ENCODE assay signal across 24 cellular contexts in genomic region chr17:79138826-79139225, GRCh38.
A peak's percentile ranks its signal among the peaks of the same experiment; 100 is the strongest.
DNase-seq lines count a peak whose midpoint lies in the region; ATAC-seq, FAIRE-seq and TF ChIP-seq lines count a peak whose summit lies in the region.
"Had no signal": no experiment of that assay in that cellular context is flagged by ENCODE, and none has a peak within 500 bp of the region (broad histone marks: within the 10 kb centered on the region; RNA-seq: fewer than 3 reads in every experiment).

No MANE protein-coding gene starts in this region.

- H3K9me3 ChIP-seq in HepG2 (ENCODE audit: low read length) (no peaks in the 10 kb centered on the region), right lobe of liver (no peaks in the 10 kb centered on the region), endothelial cell of umbilical vein (replicated peaks; ENCODE audit: control insufficient read depth, insufficient read depth, low read length) (no peaks in the 10 kb centered on the region), neural cell (ENCODE audit: low read length) (no peaks in the 10 kb centered on the region), trophoblast cell (ENCODE audit: insufficient read depth, low read depth, low read length) (peaks cover 7% of the 10 kb centered on the region)
- H3K9me3 ChIP-seq: BLaER1, Caco-2 had no signal

- H3K4me1 ChIP-seq in HepG2 (ENCODE audit: insufficient read depth, low read length): no peaks in the 10 kb centered on the region
- no peaks in the 10 kb centered on the region for H3K4me1 ChIP-seq in right lobe of liver
- H3K4me1 ChIP-seq in endothelial cell of umbilical vein (ENCODE audit: control insufficient read depth, extremely low read depth, insufficient read depth, low read length): no peaks in the 10 kb centered on the region
- H3K4me1 ChIP-seq in trophoblast cell (ENCODE audit: control insufficient read depth in 1 of 2, insufficient read depth in 2 of 2, low read length in 2 of 2): no peaks in the 10 kb centered on the region
- H3K4me1 ChIP-seq: Caco-2 had no signal

- H3K4me3 ChIP-seq in HepG2 (replicated peaks in 1 of 3; ENCODE audit: insufficient read depth in 1 of 3, low read depth in 2 of 3, low read length in 3 of 3) (no peak overlapping the region), right lobe of liver (no peak overlapping the region), endothelial cell of umbilical vein (replicated peaks in 1 of 3; ENCODE audit: insufficient read depth in 1 of 3, low read depth in 1 of 3, low read length in 3 of 3) (no peak overlapping the region), neural cell (ENCODE audit: low read length) (no peak overlapping the region), trophoblast cell (ENCODE audit: low read depth, low read length) (peak overlapping the region; percentile 27), coronary artery (no peak overlapping the region)
- H3K4me3 ChIP-seq: BLaER1, GM12878 had no signal

- no peaks in the 10 kb centered on the region for H3K79me1 ChIP-seq in trophoblast cell (ENCODE audit: low read length)

- H3K18ac ChIP-seq in trophoblast cell (ENCODE audit: low read length): no peak overlapping the region

- 36% methylated on average over 12 of the region's 12 CpGs for WGBS in HepG2 (ENCODE audit: low lambda C conversion rate)
- WGBS in right lobe of liver (ENCODE audit: insufficient coverage, low coverage, low lambda C conversion rate, missing lambda C conversion rate): 76% methylated on average over 6 of the region's 12 CpGs
- WGBS in trophoblast cell (ENCODE audit: extremely low coverage, insufficient coverage, insufficient read length): no CpG with 5 or more reads among the region's 12 CpGs

- no peaks in the 10 kb centered on the region for H3K36me3 ChIP-seq in HepG2 (replicated peaks in 1 of 2; ENCODE audit: control insufficient read depth in 1 of 2, insufficient read depth in 2 of 2, low read length in 2 of 2)
- H3K36me3 ChIP-seq in right lobe of liver: no peaks in the 10 kb centered on the region
- no peaks in the 10 kb centered on the region for H3K36me3 ChIP-seq in endothelial cell of umbilical vein (ENCODE audit: control insufficient read depth in 2 of 2, extremely low read depth in 1 of 2, insufficient read depth in 2 of 2, low read length in 2 of 2)
- H3K36me3 ChIP-seq in neural cell (ENCODE audit: insufficient read depth, low read length): no peaks in the 10 kb centered on the region
- H3K36me3 ChIP-seq in trophoblast cell (ENCODE audit: control insufficient read depth in 1 of 2, insufficient read depth in 2 of 2, low read length in 2 of 2): no peaks in the 10 kb centered on the region
- H3K36me3 ChIP-seq: BLaER1 had no signal

- H2BK120ac ChIP-seq in trophoblast cell (ENCODE audit: insufficient read depth, low read length, poor library complexity): no peak overlapping the region

- H2AFZ ChIP-seq in HepG2 (ENCODE audit: low read length) (no peak overlapping the region), endothelial cell of umbilical vein (ENCODE audit: low read depth, low read length) (no peak overlapping the region), neural cell (ENCODE audit: low read depth, low read length) (no peak overlapping the region), trophoblast cell (ENCODE audit: insufficient read depth, low read length, poor library complexity) (no peak overlapping the region)

- CTCF ChIA-PET in HepG2 (lab: Yijun Ruan, JAX; ENCODE audit: low intra/inter-chr PET ratio, low total read pairs) (no interaction called here), endothelial cell of umbilical vein (lab: Charles Lee) (no interaction called here)

- intact Hi-C loops in HepG2 (cut with micrococcal nuclease; ENCODE audit: unreplicated experiment): no loop called here
- intact Hi-C loops in right lobe of liver (cut with DNase I): no loop called here
- intact Hi-C loops in endothelial cell of umbilical vein (cut with micrococcal nuclease): no loop called here

- no peaks in the 10 kb centered on the region for H3K79me2 ChIP-seq in HepG2 (ENCODE audit: insufficient read depth, low read length)
- H3K79me2 ChIP-seq in endothelial cell of umbilical vein (ENCODE audit: control insufficient read depth, insufficient read depth, low read length): no peaks in the 10 kb centered on the region
- no peaks in the 10 kb centered on the region for H3K79me2 ChIP-seq in neural cell (replicated peaks; ENCODE audit: insufficient read depth, low read length)
- no peaks in the 10 kb centered on the region for H3K79me2 ChIP-seq in trophoblast cell (ENCODE audit: control insufficient read depth, insufficient read depth, low read length, poor library complexity)

- no peak for FAIRE-seq in HepG2 (lab: Jason Lieb, UNC)
- no peak for FAIRE-seq in endothelial cell of umbilical vein (lab: Jason Lieb, UNC)
- FAIRE-seq: A204.1, GM12878, GM19239 had no signal

- TF ChIP-seq POLR2A in HepG2 (IDR thresholded peaks at IDR 0.05; ENCODE audit: insufficient read depth in 1 of 2, low read depth in 2 of 2, low read length in 2 of 2) (no peak), right lobe of liver (IDR thresholded peaks at IDR 0.05) (no peak), endothelial cell of umbilical vein (IDR thresholded peaks at IDR 0.05; ENCODE audit: low read depth, low read length) (no peak)

- in situ Hi-C loops in HepG2 (cut with HindIII; ENCODE audit: extremely low pct_ligation_motif_present, low pct_unique_long_range_greater_than_20kb): no loop called here

- no peak for TF ChIP-seq EP300 in HepG2 (IDR thresholded peaks at IDR 0.05; ENCODE audit: low read depth in 2 of 2, low read length in 2 of 2)
- TF ChIP-seq EP300 in HepG2 (CRISPR knock-in tag; IDR thresholded peaks at IDR 0.05; ENCODE audit: borderline replicate concordance): no peak
- TF ChIP-seq EP300 in neural cell (conservative IDR thresholded peaks at IDR 0.05; ENCODE audit: poor library complexity, severe bottlenecking): no peak

- no peak overlapping the region for H2AK5ac ChIP-seq in trophoblast cell (ENCODE audit: low read length)

- H3K27me3 ChIP-seq in HepG2 (ENCODE audit: control insufficient read depth in 1 of 2, insufficient read depth in 2 of 2, low read length in 2 of 2) (peaks cover 34 to 100% of the 10 kb centered on the region in 2 experiments), right lobe of liver (no peaks in the 10 kb centered on the region), endothelial cell of umbilical vein (ENCODE audit: control insufficient read depth in 2 of 2, insufficient read depth in 2 of 2, low read length in 2 of 2) (no peaks in the 10 kb centered on the region), neural cell (ENCODE audit: insufficient read depth, low read depth, low read length) (no peaks in the 10 kb centered on the region), trophoblast cell (ENCODE audit: insufficient read depth, low read length) (no peaks in the 10 kb centered on the region)

- no peak overlapping the region for H3K23ac ChIP-seq in trophoblast cell (ENCODE audit: low read length)

- H4K20me1 ChIP-seq in HepG2 (ENCODE audit: insufficient read depth, low read length) (peaks cover 10% of the 10 kb centered on the region; the same call in 1 of the 2 replicates), endothelial cell of umbilical vein (replicated peaks; ENCODE audit: control insufficient read depth, extremely low read depth, insufficient read depth, low read length) (no peaks in the 10 kb centered on the region), neural cell (ENCODE audit: insufficient read depth) (no peaks in the 10 kb centered on the region)
- H4K20me1 ChIP-seq: BLaER1 had no signal

- POLR2A ChIA-PET in HepG2 (lab: Yijun Ruan, JAX): no interaction called here
- POLR2A ChIA-PET in endothelial cell of umbilical vein (lab: Charles Lee): no interaction called here

- H3K9me1 ChIP-seq in endothelial cell of umbilical vein (replicated peaks; ENCODE audit: control insufficient read depth, extremely low read depth, insufficient read depth, low read length): no peaks in the 10 kb centered on the region

- H4K91ac ChIP-seq in trophoblast cell (ENCODE audit: low read depth, low read length): no peak overlapping the region

- H3K4ac ChIP-seq in trophoblast cell (ENCODE audit: low read depth, low read length): no peak overlapping the region

- no peak overlapping the region for H4K8ac ChIP-seq in trophoblast cell (ENCODE audit: low read depth, low read length)

- TF ChIP-seq RAD21 in HepG2 (CRISPR knock-in tag; IDR thresholded peaks at IDR 0.05) (no peak), neural cell (conservative IDR thresholded peaks at IDR 0.05) (no peak)

- TF ChIP-seq CTCF in HepG2 (CRISPR knock-in tag; IDR thresholded peaks at IDR 0.05) (no peak), right lobe of liver (IDR thresholded peaks at IDR 0.05) (no peak), endothelial cell of umbilical vein (IDR thresholded peaks at IDR 0.05; ENCODE audit: extremely low read depth in 1 of 2, insufficient read depth in 1 of 2, low read depth in 1 of 2, low read length in 2 of 2) (no peak), neural cell (IDR thresholded peaks at IDR 0.05; ENCODE audit: poor library complexity, severe bottlenecking) (no peak), coronary artery (IDR thresholded peaks at IDR 0.05) (no peak)

- ATAC-seq in HepG2: no peak
- ATAC-seq in right lobe of liver: no peak
- no peak for ATAC-seq in GM19351 (IDR thresholded peaks at IDR 0.05; ENCODE audit: unreplicated experiment)
- ATAC-seq: CD8-positive, alpha-beta T cell; GM12878 had no signal

- H3F3A ChIP-seq in neural cell (ENCODE audit: insufficient read depth, low read length, poor library complexity, severe bottlenecking): no peaks in the 10 kb centered on the region

- no peak overlapping the region for H2BK12ac ChIP-seq in trophoblast cell (ENCODE audit: low read length)

- DNase-seq in HepG2 (ENCODE audit: low spot score) (no peak), right lobe of liver (no peak), endothelial cell of umbilical vein (ENCODE audit: low read depth, low spot score) (no peak), trophoblast cell (no peak), cerebellum (ENCODE audit: low spot score) (no peak), coronary artery (ENCODE audit: low spot score) (no peak)
- DNase-seq: Caco-2; CD4-positive, CD25-positive, alpha-beta regulatory T cell; CD8-positive, alpha-beta T cell; DMS 273 treated with DMSO at 0.1 percent for 48 hours; DMS79; EL; GDM1; GOT3; H7; HCEC 1CT had no signal

- no peak overlapping the region for H3K14ac ChIP-seq in trophoblast cell (ENCODE audit: low read length)

- dilution Hi-C loops in endothelial cell of umbilical vein (cut with MboI; ENCODE audit: extremely low pct_ligation_motif_present, low sequenced_read_pairs): no loop called here

- H2BK5ac ChIP-seq in trophoblast cell (ENCODE audit: low read depth, low read length, poor library complexity): no peak overlapping the region

- H3K4me2 ChIP-seq in HepG2 (ENCODE audit: low read depth, low read length) (no peak overlapping the region), endothelial cell of umbilical vein (ENCODE audit: insufficient read depth, low read length) (no peak overlapping the region), neural cell (ENCODE audit: low read length) (no peak overlapping the region), trophoblast cell (ENCODE audit: low read length) (no peak overlapping the region)

- H3K9me2 ChIP-seq in neural cell (ENCODE audit: insufficient read depth, low read length): no peaks in the 10 kb centered on the region

- no peak overlapping the region for H3K9ac ChIP-seq in HepG2 (ENCODE audit: insufficient read depth, low read depth, low read length)
- no peak overlapping the region for H3K9ac ChIP-seq in endothelial cell of umbilical vein (replicated peaks; ENCODE audit: extremely low read depth, insufficient read depth, low read length)
- H3K9ac ChIP-seq in neural cell (ENCODE audit: low read length): no peak overlapping the region
- no peak overlapping the region for H3K9ac ChIP-seq in trophoblast cell (ENCODE audit: low read length)
- H3K9ac ChIP-seq: BLaER1 had no signal

- H4K12ac ChIP-seq in trophoblast cell (ENCODE audit: low read depth, low read length): no peak overlapping the region

- BruUV-seq in HepG2 (replicated peaks; lab: Mats Ljungman, UMichigan): no TSS peak
- BruUV-seq in endothelial cell of umbilical vein (replicated peaks; lab: Mats Ljungman, UMichigan): no TSS peak

- H3K27ac ChIP-seq in HepG2 (ENCODE audit: extremely low read length, insufficient read depth, low read length): no peak overlapping the region
- no peak overlapping the region for H3K27ac ChIP-seq in right lobe of liver
- no peak overlapping the region for H3K27ac ChIP-seq in endothelial cell of umbilical vein (ENCODE audit: insufficient read depth, low read depth, low read length)
- peak overlapping the region; percentile 80 for H3K27ac ChIP-seq in neural cell (ENCODE audit: low read length)
- no peak overlapping the region for H3K27ac ChIP-seq in trophoblast cell (ENCODE audit: low read depth, low read length)
- H3K27ac ChIP-seq in coronary artery: no peak overlapping the region
- H3K27ac ChIP-seq: 22Rv1, BLaER1, C4-2B had no signal
